In the genomic region with DNA sequence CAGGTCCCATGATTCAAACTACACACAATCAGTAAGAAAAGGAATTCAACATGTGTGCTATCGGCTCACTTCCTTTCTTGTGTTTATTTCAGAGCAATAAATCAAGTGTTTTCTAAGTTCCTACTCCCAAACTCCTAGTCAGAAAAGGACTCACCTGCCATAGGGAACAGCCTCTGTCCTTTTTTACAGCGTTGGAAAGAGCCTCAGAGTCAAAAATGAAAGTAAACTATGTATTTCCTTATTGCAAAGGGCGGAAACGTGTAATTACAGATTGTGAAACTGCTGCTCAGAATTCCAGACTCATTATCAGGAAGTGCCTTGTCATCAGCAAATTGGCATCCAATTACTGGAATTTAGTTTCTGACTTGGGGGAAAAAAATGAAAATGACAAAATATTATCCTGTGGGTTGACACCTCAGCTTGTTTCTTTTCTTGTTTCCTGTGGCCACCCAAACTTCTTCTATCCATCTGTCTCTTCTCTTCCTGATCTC, we compare ENCODE assay signal across 8 cellular contexts. TPM values are rescaled to one million over a fixed set of nuclear protein-coding genes. Genes with fewer than 3 reads are reported as not detected.
DNase-seq lines count a peak whose midpoint lies in the region; ATAC-seq and TF ChIP-seq lines count a peak whose summit lies in the region.

Gene CASP4, minus strand, starts transcription at position 210 of the 491 bp plus-strand sequence. Its CDS starts 49 bp downstream, at position 161.

- no peaks in the 10 kb centered on the region for H3K27me3 Mint-ChIP-seq in activated naive CD4-positive, alpha-beta T cell treated with anti-CD3 and anti-CD28 coated beads, Interleukin-2, amount 50 U/mL, for 24 hours
- H3K27me3 Mint-ChIP-seq in activated CD8-positive, alpha-beta T cell treated with anti-CD3 and anti-CD28 coated beads for 36 hours = no peaks in the 10 kb centered on the region

- no peak for DNase-seq in activated naive CD4-positive, alpha-beta T cell (lab: John Stamatoyannopoulos, UW)
- DNase-seq in NB4 (ENCODE audit: low read depth) (peak; percentile 72), glomerular endothelial cell (ENCODE audit: extremely low read depth, low read depth, low spot score) (peak; percentile 82), activated gamma-delta T cell (lab: John Stamatoyannopoulos, UW) (no peak)
- DNase-seq in activated CD8-positive, alpha-beta T cell treated with anti-CD3 and anti-CD28 coated beads for 36 hours = no peak

- intact Hi-C loops in activated CD8-positive, alpha-beta T cell treated with anti-CD3 and anti-CD28 coated beads for 36 hours (cut with micrococcal nuclease) = no loop called here

- CTCF ChIA-PET in activated CD8-positive, alpha-beta T cell treated with anti-CD3 and anti-CD28 coated beads for 36 hours (lab: Charles Lee) = interaction anchor here (1.0 to 2.2 kb wide), 3 partner anchors 13 to 51 kb away, joined by 3 to 7 read pairs (median 6); no protein-coding TSS in a partner anchor

- peak; percentile 24 for TF ChIP-seq POLR2A in NB4 (IDR thresholded peaks at IDR 0.05; ENCODE audit: extremely low read depth, insufficient read length)

- POLR2A ChIA-PET in activated CD8-positive, alpha-beta T cell treated with anti-CD3 and anti-CD28 coated beads for 36 hours (lab: Charles Lee) = no interaction called here

- peak within 1 kb of the TSS; percentile 71 for H3K27ac ChIP-seq in rectal smooth muscle tissue (ENCODE audit: low read depth, low read length)

- H3K4me1 Mint-ChIP-seq in activated naive CD4-positive, alpha-beta T cell treated with anti-CD3 and anti-CD28 coated beads, Interleukin-2, amount 50 U/mL, for 24 hours = peaks cover 47% of the 10 kb centered on the region
- H3K4me1 Mint-ChIP-seq in activated CD8-positive, alpha-beta T cell treated with anti-CD3 and anti-CD28 coated beads for 36 hours (ENCODE audit: low read depth) = peaks cover 30% of the 10 kb centered on the region

- no peaks in the 10 kb centered on the region for H3K36me3 ChIP-seq in rectal smooth muscle tissue (ENCODE audit: control insufficient read depth, insufficient read depth, low read length)

- TF ChIP-seq CTCF in NB4 (IDR thresholded peaks at IDR 0.05; ENCODE audit: low read depth, low read length) = no peak
- no peak for TF ChIP-seq CTCF in activated CD8-positive, alpha-beta T cell treated with anti-CD3 and anti-CD28 coated beads for 36 hours (IDR thresholded peaks at IDR 0.05)

- H3K36me3 Mint-ChIP-seq in activated naive CD4-positive, alpha-beta T cell treated with anti-CD3 and anti-CD28 coated beads, Interleukin-2, amount 50 U/mL, for 24 hours = peaks cover 14% of the 10 kb centered on the region
- H3K36me3 Mint-ChIP-seq in activated CD8-positive, alpha-beta T cell treated with anti-CD3 and anti-CD28 coated beads for 36 hours (ENCODE audit: low read depth) = peaks cover 25% of the 10 kb centered on the region

- H3K9me3 Mint-ChIP-seq in activated naive CD4-positive, alpha-beta T cell treated with anti-CD3 and anti-CD28 coated beads, Interleukin-2, amount 50 U/mL, for 24 hours = no peaks in the 10 kb centered on the region
- H3K9me3 Mint-ChIP-seq in activated CD8-positive, alpha-beta T cell treated with anti-CD3 and anti-CD28 coated beads for 36 hours = peaks cover 26% of the 10 kb centered on the region

- no peaks in the 10 kb centered on the region for H3K4me1 ChIP-seq in rectal smooth muscle tissue (ENCODE audit: control insufficient read depth, insufficient read depth, low read length)

- H3K4me3 ChIP-seq in NB4 (ENCODE audit: low read depth, low read length) (peak within 1 kb of the TSS; percentile 93), rectal smooth muscle tissue (ENCODE audit: low read length) (peak within 1 kb of the TSS; percentile 72)

- peak within 1 kb of the TSS; percentile 52 for H3K9ac ChIP-seq in rectal smooth muscle tissue (ENCODE audit: low read length)

- H3K27ac Mint-ChIP-seq in activated naive CD4-positive, alpha-beta T cell treated with anti-CD3 and anti-CD28 coated beads, Interleukin-2, amount 50 U/mL, for 24 hours = peak within 1 kb of the TSS; percentile 98
- H3K27ac Mint-ChIP-seq in activated CD8-positive, alpha-beta T cell treated with anti-CD3 and anti-CD28 coated beads for 36 hours = peak within 1 kb of the TSS; percentile 95

- H3K4me3 Mint-ChIP-seq in activated naive CD4-positive, alpha-beta T cell treated with anti-CD3 and anti-CD28 coated beads, Interleukin-2, amount 50 U/mL, for 24 hours = peak within 1 kb of the TSS; percentile 96
- H3K4me3 Mint-ChIP-seq in activated CD8-positive, alpha-beta T cell treated with anti-CD3 and anti-CD28 coated beads for 36 hours = peak within 1 kb of the TSS; percentile 87

- ATAC-seq in HG02678 (IDR thresholded peaks at IDR 0.05; ENCODE audit: unreplicated experiment) = peak; percentile 86
- peak; percentile 71 for ATAC-seq in activated CD8-positive, alpha-beta T cell treated with anti-CD3 and anti-CD28 coated beads for 36 hours

- no peaks in the 10 kb centered on the region for H3K27me3 ChIP-seq in rectal smooth muscle tissue (ENCODE audit: control insufficient read depth, insufficient read depth, low read length)

RNA-seq across cellular contexts. Expression of gene CASP4, which starts in this region (rescaled TPM):
- total RNA-seq in activated CD8-positive, alpha-beta T cell treated with anti-CD3 and anti-CD28 coated beads for 36 hours = 10 to 100 TPM; 39.6 to 42.9 TPM
- 159 and 1,759 TPM in 2 replicates for total RNA-seq in glomerular endothelial cell

Comparison
In these comparisons a context has a peak if more than half of its experiments do, and no peak if none do; other contexts are left out.
1. DNase-seq: peak in NB4 (single experiment) and glomerular endothelial cell (single experiment); none in activated naive CD4-positive, alpha-beta T cell (0 of 4), activated CD8-positive, alpha-beta T cell treated with anti-CD3 and anti-CD28 coated beads for 36 hours (single experiment) and activated gamma-delta T cell (single experiment).